12 cellular contexts compared by ENCODE assay signal in genomic region chr14:91332448-91333059, GRCh38.
DNase-seq lines count a peak whose midpoint lies in the region; ATAC-seq and TF ChIP-seq lines count a peak whose summit lies in the region.
"Had no signal": no experiment of that assay in that cellular context is flagged by ENCODE, and none has a peak within 500 bp of the region (broad histone marks: within the 10 kb centered on the region; RNA-seq: fewer than 3 reads in every experiment).

No MANE protein-coding gene starts in this region.

- ATAC-seq in T-cell (replicated peaks in 1 of 4): no peak
- ATAC-seq in HG02938 (IDR thresholded peaks at IDR 0.05; ENCODE audit: unreplicated experiment): no peak

- POLR2A ChIA-PET in T-cell (lab: Charles Lee): no interaction called here

- H3K36me3 Mint-ChIP-seq in T-cell (peaks cover 40% of the 10 kb centered on the region), endothelial cell (ENCODE audit: low read depth, unreplicated experiment) (peaks cover 24% of the 10 kb centered on the region), progenitor cell of endocrine pancreas (ENCODE audit: insufficient read depth) (peaks cover 6% of the 10 kb centered on the region)

- H3K27me3 Mint-ChIP-seq in T-cell (no peaks in the 10 kb centered on the region), endothelial cell (ENCODE audit: unreplicated experiment) (peaks cover 12% of the 10 kb centered on the region), progenitor cell of endocrine pancreas (no peaks in the 10 kb centered on the region)

- H3K27ac Mint-ChIP-seq in T-cell (peak overlapping the region; percentile 96 to 98), endothelial cell (ENCODE audit: unreplicated experiment) (no peak overlapping the region), progenitor cell of endocrine pancreas (peak overlapping the region; percentile 50)

- H3K4me1 Mint-ChIP-seq in T-cell (peaks cover 72 to 78% (median 76%) of the 10 kb centered on the region in 3 donors), endothelial cell (ENCODE audit: unreplicated experiment) (peaks cover 17% of the 10 kb centered on the region), progenitor cell of endocrine pancreas (ENCODE audit: low read depth) (peaks cover 7% of the 10 kb centered on the region)

- CTCF ChIA-PET in T-cell (lab: Charles Lee): no interaction called here

- H3K4me3 Mint-ChIP-seq in T-cell (peak overlapping the region in 1 of 3 donors; percentile 75), endothelial cell (ENCODE audit: unreplicated experiment) (peak overlapping the region; percentile 72), progenitor cell of endocrine pancreas (ENCODE audit: low read depth) (no peak overlapping the region)

- TF ChIP-seq CTCF in endothelial cell (IDR thresholded peaks at IDR 0.05; ENCODE audit: unreplicated experiment): no peak
- TF ChIP-seq CTCF in progenitor cell of endocrine pancreas (IDR thresholded peaks at IDR 0.05; ENCODE audit: unreplicated experiment): no peak

- DNase-seq in DMS 273 (lab: John Stamatoyannopoulos, UW; ENCODE audit: unreplicated experiment): peak; percentile 53
- DNase-seq in DMS 273 treated with DMSO at 0.1 percent for 48 hours (lab: John Stamatoyannopoulos, UW): no peak
- DNase-seq in T-cell: no peak
- no peak for DNase-seq in endothelial cell (ENCODE audit: low spot score)
- no peak for DNase-seq in progenitor cell of endocrine pancreas (ENCODE audit: low spot score, unreplicated experiment)
- DNase-seq in NCI-H2107 treated with DMSO at 0.1 percent for 48 hours (lab: John Stamatoyannopoulos, UW; ENCODE audit: unreplicated experiment): no peak
- no peak for DNase-seq in HuH-7 (ENCODE audit: low spot score)
- DNase-seq: 8988T; DMS53; MG63; stimulated activated CD4-positive, alpha-beta T cell treated with anti-CD3 and anti-CD28 coated beads, Interleukin-2, amount 100 ng/mL, for 24 hours had no signal

- no peaks in the 10 kb centered on the region for H3K9me3 Mint-ChIP-seq in T-cell
- H3K9me3 Mint-ChIP-seq in endothelial cell (ENCODE audit: unreplicated experiment): no peaks in the 10 kb centered on the region
- H3K9me3 Mint-ChIP-seq in progenitor cell of endocrine pancreas (ENCODE audit: low read depth): no peaks in the 10 kb centered on the region
